In genomic region chrY:9207082-9207481, GRCh38 we compare ENCODE assay signal across 5 cellular contexts.
A peak's percentile ranks its signal among the peaks of the same experiment; 100 is the strongest.
DNase-seq lines count a peak whose midpoint lies in the region; ATAC-seq and TF ChIP-seq lines count a peak whose summit lies in the region.
"Not testable (repeated sequence)": the region's sequence is repeated elsewhere in the genome, so short reads cannot be mapped to it uniquely, and the experiment has no call there.

No MANE protein-coding gene starts in this region.

- H3K27ac ChIP-seq in RWPE2 (ENCODE audit: poor library complexity, severe bottlenecking); foreskin keratinocyte: not testable (repeated sequence)

- not testable (repeated sequence) for H3K27me3 ChIP-seq in RWPE2 (ENCODE audit: insufficient read depth, poor library complexity, severe bottlenecking); foreskin keratinocyte

- H3K4me1 ChIP-seq in RWPE2 (ENCODE audit: insufficient read depth, poor library complexity, severe bottlenecking); foreskin keratinocyte: not testable (repeated sequence)

- not testable (repeated sequence) for H3K9me3 ChIP-seq in RWPE2 (ENCODE audit: severe bottlenecking)

- not testable (repeated sequence) for H3K36me3 ChIP-seq in RWPE2 (ENCODE audit: low read depth)

- not testable (repeated sequence) for H3K4me3 ChIP-seq in RWPE2 (ENCODE audit: severe bottlenecking); epithelial cell of esophagus (ENCODE audit: low read length)

- peak; percentile 90 for ATAC-seq in RWPE2 (ENCODE audit: low read depth)
- ATAC-seq in foreskin keratinocyte = peak; percentile 10
- peak; percentile 98 for ATAC-seq in Right ventricle myocardium superior (ENCODE audit: poor library complexity)
- ATAC-seq in left ventricle myocardium superior = peak; percentile 100

- TF ChIP-seq CTCF in RWPE2 (IDR thresholded peaks at IDR 0.05; ENCODE audit: poor library complexity, severe bottlenecking); epithelial cell of esophagus (IDR thresholded peaks at IDR 0.05; ENCODE audit: insufficient read depth, low read depth, low read length, missing control alignments); foreskin keratinocyte (conservative IDR thresholded peaks at IDR 0.05): not testable (repeated sequence)

- not testable (repeated sequence) for DNase-seq in RWPE2 (ENCODE audit: low spot score); Right ventricle myocardium superior
- DNase-seq in epithelial cell of esophagus (ENCODE audit: low read depth) (peak; percentile 7), foreskin keratinocyte (peak in 1 of 2 donors; percentile 0), left ventricle myocardium superior (peak; percentile 26)

- intact Hi-C loops in Right ventricle myocardium superior (cut with DNase I); left ventricle myocardium superior (cut with micrococcal nuclease): not testable (repeated sequence)

Comparison
In these comparisons a context has a peak if more than half of its experiments do, and no peak if none do; other contexts are left out.
1. ATAC-seq: peak in every context shown above with its lines; median percentile 100 in left ventricle myocardium superior; 98 in Right ventricle myocardium superior; 90 in RWPE2; 10 in foreskin keratinocyte.